ENCODE assay signal across 14 cellular contexts in the genomic region with DNA sequence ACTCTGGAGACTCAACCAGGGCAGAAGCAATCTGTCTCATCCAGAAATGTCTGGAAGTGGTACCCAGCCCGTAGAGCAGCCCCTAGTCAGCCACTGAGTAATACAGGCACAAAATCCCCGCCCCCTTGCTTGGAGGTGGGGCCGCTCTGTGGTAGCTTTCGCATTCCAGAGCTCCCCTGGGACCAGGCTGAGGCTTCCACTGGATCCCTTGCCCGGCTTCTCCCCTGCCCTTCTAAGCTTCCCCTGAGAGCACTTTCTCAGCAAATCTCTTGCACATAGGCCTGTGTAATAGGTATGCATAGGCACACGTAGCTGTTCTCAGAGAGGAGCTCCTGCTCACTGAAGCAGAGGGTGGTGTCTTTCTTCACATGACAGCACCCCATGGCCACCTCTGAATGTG.
DNase-seq lines count a peak whose midpoint lies in the region; ATAC-seq and TF ChIP-seq lines count a peak whose summit lies in the region.
"Had no signal": no experiment of that assay in that cellular context is flagged by ENCODE, and none has a peak within 500 bp of the region (broad histone marks: within the 10 kb centered on the region; RNA-seq: fewer than 3 reads in every experiment).

No MANE protein-coding gene starts in this region.

- H3K4me3 ChIP-seq in SJCRH30 (no peak overlapping the region), coronary artery (no peak overlapping the region)

- no peaks in the 10 kb centered on the region for H3K9me3 ChIP-seq in SJCRH30 (replicated peaks)

- no peaks in the 10 kb centered on the region for H3K4me1 Mint-ChIP-seq in stimulated activated naive CD8-positive, alpha-beta T cell treated with anti-CD3 and anti-CD28 coated beads, Interleukin-15, amount 100 ng/mL, for 72 hours
- H3K4me1 Mint-ChIP-seq in effector memory CD8-positive, alpha-beta T cell (ENCODE audit: low read depth in 2 of 2), result no peaks in the 10 kb centered on the region
- H3K4me1 Mint-ChIP-seq: activated CD8-positive, alpha-beta memory T cell treated with anti-CD3 and anti-CD28 coated beads, Interleukin-2, amount 10 ng/mL, durations not matched to agents 7 days and 5 days; activated naive CD4-positive, alpha-beta T cell treated with anti-CD3 and anti-CD28 coated beads, Interleukin-2, amount 50 U/mL, for 24 hours; B cell had no signal

- no peak overlapping the region for H3K27ac Mint-ChIP-seq in stimulated activated naive CD8-positive, alpha-beta T cell treated with anti-CD3 and anti-CD28 coated beads, Interleukin-15, amount 100 ng/mL, for 72 hours
- no peak overlapping the region for H3K27ac Mint-ChIP-seq in effector memory CD8-positive, alpha-beta T cell
- H3K27ac Mint-ChIP-seq: activated CD8-positive, alpha-beta memory T cell treated with anti-CD3 and anti-CD28 coated beads, Interleukin-2, amount 10 ng/mL, durations not matched to agents 7 days and 5 days; activated naive CD4-positive, alpha-beta T cell treated with anti-CD3 and anti-CD28 coated beads, Interleukin-2, amount 50 U/mL, for 24 hours; B cell had no signal

- H3K36me3 Mint-ChIP-seq in effector memory CD8-positive, alpha-beta T cell (ENCODE audit: insufficient read depth), result no peaks in the 10 kb centered on the region
- H3K36me3 Mint-ChIP-seq: activated CD8-positive, alpha-beta memory T cell treated with anti-CD3 and anti-CD28 coated beads, Interleukin-2, amount 10 ng/mL, durations not matched to agents 7 days and 5 days; activated naive CD4-positive, alpha-beta T cell treated with anti-CD3 and anti-CD28 coated beads, Interleukin-2, amount 50 U/mL, for 24 hours had no signal

- H3K4me1 ChIP-seq in SJCRH30, result no peaks in the 10 kb centered on the region

- peaks cover 9% of the 10 kb centered on the region for H3K27me3 Mint-ChIP-seq in stimulated activated naive CD8-positive, alpha-beta T cell treated with anti-CD3 and anti-CD28 coated beads, Interleukin-15, amount 100 ng/mL, for 72 hours
- peaks cover 49 to 60% of the 10 kb centered on the region in 2 donors for H3K27me3 Mint-ChIP-seq in effector memory CD8-positive, alpha-beta T cell

- TF ChIP-seq CTCF in GM13976 (IDR thresholded peaks at IDR 0.05; ENCODE audit: borderline replicate concordance, control extremely low read depth, extremely low read depth, insufficient read depth, missing control alignments) (no peak), coronary artery (IDR thresholded peaks at IDR 0.05) (no peak)

- in situ Hi-C loops in GM13976 (cut with MboI; ENCODE audit: low sequenced_read_pairs, unreplicated experiment), result no loop called here

- no peaks in the 10 kb centered on the region for H3K36me3 ChIP-seq in SJCRH30

- H3K9me3 Mint-ChIP-seq in stimulated activated naive CD8-positive, alpha-beta T cell treated with anti-CD3 and anti-CD28 coated beads, Interleukin-15, amount 100 ng/mL, for 72 hours, result peaks cover 7 to 10% of the 10 kb centered on the region in 2 donors
- no peaks in the 10 kb centered on the region for H3K9me3 Mint-ChIP-seq in effector memory CD8-positive, alpha-beta T cell

- H3K27ac ChIP-seq in SJCRH30 (no peak overlapping the region), coronary artery (no peak overlapping the region)

- no peak overlapping the region for H3K4me3 Mint-ChIP-seq in stimulated activated naive CD8-positive, alpha-beta T cell treated with anti-CD3 and anti-CD28 coated beads, Interleukin-15, amount 100 ng/mL, for 72 hours
- no peak overlapping the region for H3K4me3 Mint-ChIP-seq in effector memory CD8-positive, alpha-beta T cell
- H3K4me3 Mint-ChIP-seq: activated CD8-positive, alpha-beta memory T cell treated with anti-CD3 and anti-CD28 coated beads, Interleukin-2, amount 10 ng/mL, durations not matched to agents 7 days and 5 days; activated naive CD4-positive, alpha-beta T cell treated with anti-CD3 and anti-CD28 coated beads, Interleukin-2, amount 50 U/mL, for 24 hours; B cell had no signal

- DNase-seq in A172 (ENCODE audit: low spot score), result peak; percentile 10
- peak; percentile 7 for DNase-seq in GM13976 (ENCODE audit: low spot score)
- DNase-seq in SJCRH30, result peak; percentile 42 to 43
- DNase-seq in iPS-NIHi11 (ENCODE audit: low spot score), result peak; percentile 72
- DNase-seq in stimulated activated naive CD8-positive, alpha-beta T cell treated with anti-CD3 and anti-CD28 coated beads, Interleukin-15, amount 100 ng/mL, for 72 hours, result no peak
- no peak for DNase-seq in coronary artery (ENCODE audit: low spot score)
- DNase-seq in effector memory CD8-positive, alpha-beta T cell, result no peak
- no peak for DNase-seq in stimulated activated naive CD8-positive, alpha-beta T cell treated with anti-CD3 and anti-CD28 coated beads, Interleukin-15, Interleukin-2, amounts not matched to agents 100 U/mL and 50 U/mL, for 24 hours
- DNase-seq: activated CD8-positive, alpha-beta memory T cell treated with anti-CD3 and anti-CD28 coated beads, Interleukin-2, amount 10 ng/mL, durations not matched to agents 7 days and 5 days; dermis blood vessel endothelial cell; NCI-H1092; NCI-H524 treated with DMSO at 0.1 percent for 48 hours had no signal

- no peaks in the 10 kb centered on the region for H3K27me3 ChIP-seq in SJCRH30

- ATAC-seq in stimulated activated naive CD8-positive, alpha-beta T cell treated with anti-CD3 and anti-CD28 coated beads, Interleukin-15, amount 100 ng/mL, for 72 hours, result no peak
- no peak for ATAC-seq in effector memory CD8-positive, alpha-beta T cell (replicated peaks)
- no peak for ATAC-seq in stimulated activated naive CD8-positive, alpha-beta T cell treated with anti-CD3 and anti-CD28 coated beads, Interleukin-15, Interleukin-2, amounts not matched to agents 100 U/mL and 50 U/mL, for 24 hours
- ATAC-seq: activated CD8-positive, alpha-beta memory T cell treated with anti-CD3 and anti-CD28 coated beads, Interleukin-2, amount 10 ng/mL, durations not matched to agents 7 days and 5 days had no signal

Comparison
In these comparisons a context has a peak if more than half of its experiments do, and no peak if none do; other contexts are left out.
1. DNase-seq: peak in A172 (single experiment), GM13976 (single experiment), SJCRH30 (2 of 2) and iPS-NIHi11 (single experiment); none in stimulated activated naive CD8-positive, alpha-beta T cell treated with anti-CD3 and anti-CD28 coated beads, Interleukin-15, amount 100 ng/mL, for 72 hours (0 of 2), coronary artery (single experiment), effector memory CD8-positive, alpha-beta T cell (0 of 3) and stimulated activated naive CD8-positive, alpha-beta T cell treated with anti-CD3 and anti-CD28 coated beads, Interleukin-15, Interleukin-2, amounts not matched to agents 100 U/mL and 50 U/mL, for 24 hours (single experiment).